17 cellular contexts compared by ENCODE assay signal in genomic region chr1:43438576-43439120, GRCh38.
"Had no signal": no experiment of that assay in that cellular context is flagged by ENCODE, and none has a peak within 500 bp of the region (broad histone marks: within the 10 kb centered on the region; RNA-seq: fewer than 3 reads in every experiment).

No MANE protein-coding gene starts in this region.

- H3K36me3 Mint-ChIP-seq: natural killer cell treated with Interleukin-12 subunit alpha and Interleukin-12 subunit beta and Interleukin-15 and Interleukin-18, amount 100 ng/mL, for 72 hours had no signal

- H3K4me3 Mint-ChIP-seq: activated naive CD8-positive, alpha-beta T cell treated with anti-CD3 and anti-CD28 coated beads for 36 hours; mesothelial cell of epicardium; natural killer cell treated with Interleukin-12 subunit alpha and Interleukin-12 subunit beta and Interleukin-15 and Interleukin-18, amount 100 ng/mL, for 72 hours; stimulated activated naive CD8-positive, alpha-beta T cell treated with anti-CD3 and anti-CD28 coated beads, Interleukin-15, amount 100 ng/mL, for 72 hours; T-cell had no signal

- DNase-seq: activated CD4-positive, alpha-beta T cell treated with anti-CD3 and anti-CD28 coated beads, Interleukin-2, amount 50 U/mL, for 4 hours; activated naive CD8-positive, alpha-beta T cell treated with anti-CD3 and anti-CD28 coated beads for 36 hours; amygdala; erythroblast; foreskin melanocyte; hippocampal formation; nucleus accumbens; retina; stimulated activated CD4-positive, alpha-beta T cell treated with anti-CD3 and anti-CD28 coated beads, Interleukin-2, amount 100 ng/mL, for 24 hours; stimulated activated naive CD8-positive, alpha-beta T cell treated with anti-CD3 and anti-CD28 coated beads, Interleukin-15, amount 100 ng/mL, for 72 hours; T-helper 9 cell; upper lobe of right lung had no signal

- H3K27ac Mint-ChIP-seq: activated naive CD8-positive, alpha-beta T cell treated with anti-CD3 and anti-CD28 coated beads for 36 hours; mesothelial cell of epicardium; natural killer cell treated with Interleukin-12 subunit alpha and Interleukin-12 subunit beta and Interleukin-15 and Interleukin-18, amount 100 ng/mL, for 72 hours; T-cell had no signal

- H3K27me3 ChIP-seq: cardiac muscle cell, upper lobe of right lung had no signal

- H3K9me3 ChIP-seq: upper lobe of right lung had no signal

- H3K4me1 Mint-ChIP-seq: stimulated activated naive CD8-positive, alpha-beta T cell treated with anti-CD3 and anti-CD28 coated beads, Interleukin-15, amount 100 ng/mL, for 72 hours; T-cell had no signal

- H3K4me3 ChIP-seq: cardiac muscle cell, lung, upper lobe of right lung had no signal

- H3K9me3 Mint-ChIP-seq: activated naive CD8-positive, alpha-beta T cell treated with anti-CD3 and anti-CD28 coated beads for 36 hours; mesothelial cell of epicardium; natural killer cell treated with Interleukin-12 subunit alpha and Interleukin-12 subunit beta and Interleukin-15 and Interleukin-18, amount 100 ng/mL, for 72 hours; stimulated activated naive CD8-positive, alpha-beta T cell treated with anti-CD3 and anti-CD28 coated beads, Interleukin-15, amount 100 ng/mL, for 72 hours; T-cell had no signal

- H3K27ac ChIP-seq: cardiac muscle cell, upper lobe of right lung had no signal

- H3K27me3 Mint-ChIP-seq: activated naive CD8-positive, alpha-beta T cell treated with anti-CD3 and anti-CD28 coated beads for 36 hours; natural killer cell treated with Interleukin-12 subunit alpha and Interleukin-12 subunit beta and Interleukin-15 and Interleukin-18, amount 100 ng/mL, for 72 hours; stimulated activated naive CD8-positive, alpha-beta T cell treated with anti-CD3 and anti-CD28 coated beads, Interleukin-15, amount 100 ng/mL, for 72 hours; T-cell had no signal
